In genomic region chr12:106170285-106170684, GRCh38 we compare ENCODE assay signal across 15 cellular contexts. TPM values are rescaled to one million over a fixed set of nuclear protein-coding genes. Genes with fewer than 3 reads are reported as not detected.
DNase-seq lines count a peak whose midpoint lies in the region; FAIRE-seq and TF ChIP-seq lines count a peak whose summit lies in the region.
"Had no signal": no experiment of that assay in that cellular context is flagged by ENCODE, and none has a peak within 500 bp of the region (broad histone marks: within the 10 kb centered on the region; RNA-seq: fewer than 3 reads in every experiment).

No MANE protein-coding gene starts in this region.

- H3K9me3 Mint-ChIP-seq in chondrocyte (ENCODE audit: low read depth) = peaks cover 11% of the 10 kb centered on the region
- H3K9me3 Mint-ChIP-seq: stimulated activated effector memory CD8-positive, alpha-beta T cell treated with anti-CD3 and anti-CD28 coated beads, Interleukin-12 subunit alpha, Interleukin-12 subunit beta, amount 100 ng/mL, for 72 hours had no signal

- TF ChIP-seq CTCF in BJ (IDR thresholded peaks at IDR 0.05; ENCODE audit: insufficient read depth, low read depth, low read length) = no peak
- no peak for TF ChIP-seq CTCF in choroid plexus epithelial cell (conservative IDR thresholded peaks at IDR 0.05; ENCODE audit: low read depth, low read length)
- no peak for TF ChIP-seq CTCF in chondrocyte (IDR thresholded peaks at IDR 0.05)

- no peak overlapping the region for H3K27ac Mint-ChIP-seq in chondrocyte (ENCODE audit: unreplicated experiment)
- H3K27ac Mint-ChIP-seq: progenitor cell of endocrine pancreas; stimulated activated effector memory CD8-positive, alpha-beta T cell treated with anti-CD3 and anti-CD28 coated beads, Interleukin-12 subunit alpha, Interleukin-12 subunit beta, amount 100 ng/mL, for 72 hours had no signal

- H3K4me3 ChIP-seq in BJ (ENCODE audit: low read depth, low read length) (no peak overlapping the region), MG63 (no peak overlapping the region), choroid plexus epithelial cell (ENCODE audit: low read depth, low read length) (no peak overlapping the region)
- H3K4me3 ChIP-seq: adrenal gland had no signal

- peaks cover 8% of the 10 kb centered on the region for H3K36me3 Mint-ChIP-seq in chondrocyte (ENCODE audit: low read depth)
- H3K36me3 Mint-ChIP-seq: stimulated activated effector memory CD8-positive, alpha-beta T cell treated with anti-CD3 and anti-CD28 coated beads, Interleukin-12 subunit alpha, Interleukin-12 subunit beta, amount 100 ng/mL, for 72 hours had no signal

- peaks cover 9% of the 10 kb centered on the region for H3K4me1 Mint-ChIP-seq in chondrocyte (ENCODE audit: low read depth)
- H3K4me1 Mint-ChIP-seq: stimulated activated effector memory CD8-positive, alpha-beta T cell treated with anti-CD3 and anti-CD28 coated beads, Interleukin-12 subunit alpha, Interleukin-12 subunit beta, amount 100 ng/mL, for 72 hours had no signal

- H3K36me3 ChIP-seq in BJ (ENCODE audit: control insufficient read depth, insufficient read depth, low read length) (no peaks in the 10 kb centered on the region), MG63 (no peaks in the 10 kb centered on the region)
- H3K36me3 ChIP-seq: adrenal gland had no signal

- POLR2A ChIA-PET in BJ (lab: Charles Lee) = no interaction called here

- no peak for FAIRE-seq in HTR-8/SVneo (lab: Jason Lieb, UNC)

- H3K27me3 ChIP-seq in BJ (ENCODE audit: control insufficient read depth, insufficient read depth, low read length) = no peaks in the 10 kb centered on the region
- no peaks in the 10 kb centered on the region; the same call in 1 of the 2 replicates for H3K27me3 ChIP-seq in MG63
- H3K27me3 ChIP-seq: adrenal gland had no signal

- no peak overlapping the region for H3K4me3 Mint-ChIP-seq in chondrocyte (ENCODE audit: unreplicated experiment)
- H3K4me3 Mint-ChIP-seq: stimulated activated effector memory CD8-positive, alpha-beta T cell treated with anti-CD3 and anti-CD28 coated beads, Interleukin-12 subunit alpha, Interleukin-12 subunit beta, amount 100 ng/mL, for 72 hours had no signal

- CTCF ChIA-PET in BJ (lab: Yijun Ruan, JAX) = interaction anchor here (1.0 to 2.1 kb wide), 5 partner anchors 10 to 57 kb away, joined by 3 to 11 read pairs (median 6); no protein-coding TSS in a partner anchor

- no peaks in the 10 kb centered on the region for H3K9me3 ChIP-seq in MG63
- H3K9me3 ChIP-seq: adrenal gland had no signal

- H3K27me3 Mint-ChIP-seq in chondrocyte (ENCODE audit: low read depth) = peaks cover 2% of the 10 kb centered on the region

- DNase-seq in BJ (ENCODE audit: low read depth) = peak; percentile 43
- peak; percentile 29 for DNase-seq in MG63
- peak; percentile 76 for DNase-seq in choroid plexus epithelial cell (ENCODE audit: low read depth)
- DNase-seq in medulla oblongata (ENCODE audit: extremely low spot score) = peak; percentile 29
- DNase-seq in chondrocyte (ENCODE audit: low spot score) = no peak
- no peak for DNase-seq in HTR-8/SVneo (ENCODE audit: insufficient read length, low spot score)
- no peak for DNase-seq in NCI-H1694 treated with DMSO at 0.1 percent for 48 hours (lab: John Stamatoyannopoulos, UW)
- no peak for DNase-seq in NCI-H2227 (lab: John Stamatoyannopoulos, UW; ENCODE audit: unreplicated experiment)
- DNase-seq: effector CD8-positive, alpha-beta T cell; midbrain; NCI-H1105; NCI-H774 had no signal

RNA-seq across cellular contexts. Expression of gene NUAK1, which starts 31.5 kb away (rescaled TPM):
- polyA plus RNA-seq in BJ (2011; rRNA removed) = 37.0 and 40.0 TPM in 2 replicates
- 43.2 and 60.7 TPM in 2 replicates for polyA minus RNA-seq in BJ (2011; rRNA and poly(A)+ RNA removed)
- 1.9 and 4.9 TPM in 2 replicates for total RNA-seq in MG63 (2014; rRNA removed; shearing (Covaris generic); ENCODE audit: low replicate concordance)
- total RNA-seq in chondrocyte = 78.1 to 81.4 TPM (median 78.5 TPM) in 3 replicates

Comparison
In these comparisons a context has a peak if more than half of its experiments do, and no peak if none do; other contexts are left out.
1. DNase-seq: peak in BJ (single experiment), MG63 (single experiment), choroid plexus epithelial cell (single experiment) and medulla oblongata (single experiment); none in chondrocyte (single experiment), HTR-8/SVneo (single experiment), NCI-H1694 treated with DMSO at 0.1 percent for 48 hours (single experiment) and NCI-H2227 (single experiment).
2. RNA of gene NUAK1, which starts 31.5 kb away (total RNA-seq): 78.1 to 81.4 TPM in chondrocyte; 1.9 to 4.9 TPM in MG63; every median in the first group is over 10 times any median in the second.